In the genomic region with DNA sequence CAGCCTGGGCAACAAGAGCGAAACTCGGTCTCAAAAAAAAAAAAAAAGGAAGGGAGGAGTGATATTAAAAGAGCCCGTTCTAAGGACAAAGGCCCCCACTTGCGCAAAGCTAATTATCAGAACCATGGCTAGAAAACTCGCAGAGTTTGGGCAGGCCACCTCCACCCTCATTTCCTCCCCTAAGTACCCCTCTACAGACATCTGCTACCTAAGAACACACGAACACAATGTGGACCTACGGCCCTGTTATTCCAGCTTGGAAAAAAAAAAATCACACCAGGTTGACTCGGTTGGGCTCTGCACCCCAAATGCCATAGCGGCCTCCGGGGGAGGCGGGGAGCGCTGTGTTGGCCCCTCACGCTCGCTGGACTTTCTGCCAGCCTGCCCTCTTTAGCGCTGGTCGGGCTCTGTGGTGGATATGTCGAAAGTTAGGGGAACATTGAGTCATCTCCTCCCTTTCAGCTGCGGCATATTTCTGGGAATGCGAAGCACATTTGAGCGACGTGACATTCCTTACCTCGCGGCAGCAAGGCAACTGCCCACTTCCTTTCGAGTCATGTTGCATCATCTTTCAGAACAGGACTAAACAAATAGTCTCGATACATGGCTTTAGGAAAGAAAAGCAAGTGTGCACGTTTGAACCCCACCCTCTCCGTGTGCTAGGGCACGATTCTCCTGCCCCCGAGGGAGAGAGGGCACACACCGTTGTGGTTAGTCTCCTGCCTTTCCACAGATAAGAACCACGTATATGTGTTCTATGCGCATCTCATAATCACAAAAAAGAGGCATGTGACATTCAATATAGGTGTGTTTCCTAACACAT, we compare ENCODE assay signal across 8 cellular contexts.
DNase-seq lines count a peak whose midpoint lies in the region; ATAC-seq and TF ChIP-seq lines count a peak whose summit lies in the region.

No MANE protein-coding gene starts in this region.

- TF ChIP-seq CTCF in RWPE2 (IDR thresholded peaks at IDR 0.05; ENCODE audit: poor library complexity, severe bottlenecking): no peak

- no peaks in the 10 kb centered on the region for H3K9me3 ChIP-seq in RWPE2 (ENCODE audit: severe bottlenecking)

- ATAC-seq in RWPE2 (ENCODE audit: low read depth) (peak; percentile 91), sciatic nerve (peak; percentile 32), GM19324 (IDR thresholded peaks at IDR 0.05; ENCODE audit: low FRiP score, unreplicated experiment) (no peak)

- H3K4me3 ChIP-seq in RWPE2 (ENCODE audit: severe bottlenecking): no peak overlapping the region

- H3K36me3 ChIP-seq in RWPE2 (ENCODE audit: low read depth): no peaks in the 10 kb centered on the region

- H3K27me3 ChIP-seq in RWPE2 (ENCODE audit: insufficient read depth, poor library complexity, severe bottlenecking): no peaks in the 10 kb centered on the region

- DNase-seq in GOT3 (lab: John Stamatoyannopoulos, UW) (peak; percentile 43), RWPE2 (ENCODE audit: low spot score) (peak; percentile 90), fibroblast of peridontal ligament (ENCODE audit: extremely low read depth) (peak; percentile 98), sciatic nerve (ENCODE audit: low spot score) (no peak), NCI-H2107 treated with DMSO at 0.1 percent for 48 hours (lab: John Stamatoyannopoulos, UW; ENCODE audit: unreplicated experiment) (no peak), NCI-H146 treated with DMSO at 0.1 percent for 48 hours (lab: John Stamatoyannopoulos, UW; ENCODE audit: unreplicated experiment) (no peak), NCI-H2029 treated with DMSO at 0.1 percent for 48 hours (lab: John Stamatoyannopoulos, UW) (no peak)

- peak overlapping the region; percentile 93 for H3K27ac ChIP-seq in RWPE2 (ENCODE audit: poor library complexity, severe bottlenecking)

- peaks cover 18% of the 10 kb centered on the region for H3K4me1 ChIP-seq in RWPE2 (ENCODE audit: insufficient read depth, poor library complexity, severe bottlenecking)

- intact Hi-C loops in sciatic nerve (cut with DNase I): no loop called here

Comparison
In these comparisons a context has a peak if more than half of its experiments do, and no peak if none do; other contexts are left out.
1. DNase-seq: peak in GOT3 (single experiment), RWPE2 (single experiment) and fibroblast of peridontal ligament (single experiment); none in sciatic nerve (single experiment), NCI-H2107 treated with DMSO at 0.1 percent for 48 hours (single experiment), NCI-H146 treated with DMSO at 0.1 percent for 48 hours (single experiment) and NCI-H2029 treated with DMSO at 0.1 percent for 48 hours (single experiment).